Comparison of ENCODE assay signal across 23 cellular contexts in genomic region chr6:97009781-97010492, GRCh38.
"Had no signal": no experiment of that assay in that cellular context is flagged by ENCODE, and none has a peak within 500 bp of the region (broad histone marks: within the 10 kb centered on the region; RNA-seq: fewer than 3 reads in every experiment).

No MANE protein-coding gene starts in this region.

- H3K27ac Mint-ChIP-seq: activated CD4-positive, alpha-beta T cell treated with anti-CD3 and anti-CD28 coated beads, Interleukin-2, amount 10 ng/mL, durations not matched to agents 24 days and 14 days; activated CD8-positive, alpha-beta T cell treated with anti-CD3 and anti-CD28 coated beads, Interleukin-2, amount 10 ng/mL, durations not matched to agents 7 days and 5 days; activated naive CD4-positive, alpha-beta T cell treated with anti-CD3 and anti-CD28 coated beads, Interleukin-2, amount 50 U/mL, for 24 hours; brain; naive thymus-derived CD8-positive, alpha-beta T cell; T-helper 2 cell treated with Interferon-gamma antibody and Interleukin-4, amounts not matched to agents 5 μg/mL and 100 μg/mL, for 36 hours had no signal

- H3K27ac ChIP-seq: heart left ventricle, right atrium auricular region, skin epidermis, suprapubic skin, upper lobe of left lung had no signal

- DNase-seq: activated CD4-positive, alpha-beta T cell treated with anti-CD3 and anti-CD28 coated beads, Interleukin-2, amount 10 ng/mL, durations not matched to agents 24 days and 14 days; activated CD4-positive, CD25-positive, alpha-beta regulatory T cell; activated CD8-positive, alpha-beta memory T cell treated with anti-CD3 and anti-CD28 coated beads, Interleukin-2, amount 50 U/mL, for 4 hours; activated CD8-positive, alpha-beta T cell treated with anti-CD3 and anti-CD28 coated beads, Interleukin-2, amount 10 ng/mL, durations not matched to agents 7 days and 5 days; activated effector memory CD4-positive, alpha-beta T cell treated with anti-CD3 and anti-CD28 coated beads, Interleukin-2, amount 50 U/mL, for 16 hours; activated T-cell treated with anti-CD3 and anti-CD28 coated beads, Interleukin-2, amount 50 U/mL, for 48 hours; cortex of kidney; effector CD8-positive, alpha-beta T cell; foreskin fibroblast; heart left ventricle; islet precursor cell; naive thymus-derived CD8-positive, alpha-beta T cell; stimulated activated CD4-positive, alpha-beta T cell treated with anti-CD3 and anti-CD28 coated beads, Interleukin-4, amount 100 ng/mL, for 4 hours; stimulated activated CD8-positive, alpha-beta memory T cell treated with anti-CD3 and anti-CD28 coated beads, Interleukin-4, amount 100 ng/mL, for 48 hours; stimulated activated naive CD4-positive, alpha-beta T cell treated with Interleukin-2 at 50 U/mL for 16 hours; upper lobe of left lung had no signal

- H3K9me3 Mint-ChIP-seq: activated CD4-positive, alpha-beta T cell treated with anti-CD3 and anti-CD28 coated beads, Interleukin-2, amount 10 ng/mL, durations not matched to agents 24 days and 14 days; T-helper 2 cell treated with Interferon-gamma antibody and Interleukin-4, amounts not matched to agents 5 μg/mL and 100 μg/mL, for 36 hours had no signal

- ATAC-seq: activated CD8-positive, alpha-beta T cell treated with anti-CD3 and anti-CD28 coated beads, Interleukin-2, amount 10 ng/mL, durations not matched to agents 7 days and 5 days; heart left ventricle; left lobe of liver; naive thymus-derived CD8-positive, alpha-beta T cell had no signal
